30 cellular contexts compared by ENCODE assay signal in the genomic region with DNA sequence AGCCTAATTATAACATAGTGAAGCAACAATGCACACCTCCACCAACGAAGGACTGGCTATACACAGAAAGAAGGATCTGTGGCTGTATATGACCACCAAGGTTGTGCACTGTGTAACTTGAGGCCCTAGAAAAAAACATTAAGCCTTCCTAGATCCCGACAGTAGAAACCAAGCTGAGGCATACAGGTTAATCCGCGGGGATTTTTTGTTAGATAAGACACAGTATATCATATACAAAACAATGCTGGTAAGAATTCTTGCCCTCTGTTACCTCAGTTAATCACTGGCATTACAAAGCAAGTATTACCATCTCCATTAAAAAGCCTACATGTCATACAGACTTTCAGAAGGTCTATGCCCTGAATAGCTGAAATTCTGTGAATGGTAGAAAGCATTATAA.
"Had no signal": no experiment of that assay in that cellular context is flagged by ENCODE, and none has a peak within 500 bp of the region (broad histone marks: within the 10 kb centered on the region; RNA-seq: fewer than 3 reads in every experiment).

No MANE protein-coding gene starts in this region.

- H3K9me3 ChIP-seq: adrenal gland, ascending aorta, colonic mucosa, esophagus squamous epithelium, left ventricle myocardium inferior, ovary, right lobe of liver, stomach, tibial artery had no signal

- H3K4me3 ChIP-seq: adrenal gland, ascending aorta, cardiac muscle cell, colonic mucosa, esophagus squamous epithelium, heart right ventricle, left ventricle myocardium inferior, lung, ovary, right lobe of liver, stomach, tibial artery had no signal

- DNase-seq: activated CD4-positive, alpha-beta memory T cell treated with anti-CD3 and anti-CD28 coated beads for 36 hours; activated CD4-positive, alpha-beta T cell treated with anti-CD3 and anti-CD28 coated beads, Interleukin-2, amount 10 ng/mL, durations not matched to agents 24 days and 14 days; activated CD4-positive, CD25-positive, alpha-beta regulatory T cell treated with anti-CD3 and anti-CD28 coated beads, Interleukin-2, amount 50 U/mL, for 72 hours; activated CD8-positive, alpha-beta memory T cell treated with anti-CD3 and anti-CD28 coated beads, Interleukin-2, amount 50 U/mL, for 4 hours; activated effector memory CD4-positive, alpha-beta T cell treated with anti-CD3 and anti-CD28 coated beads, Interleukin-2, amount 50 U/mL, for 16 hours; activated naive CD4-positive, alpha-beta T cell treated with anti-CD3 and anti-CD28 coated beads for 36 hours; activated naive CD8-positive, alpha-beta T cell treated with anti-CD3 and anti-CD28 coated beads for 36 hours; activated T-cell treated with anti-CD3 and anti-CD28 coated beads, Interleukin-2, amount 50 U/mL, for 1 hour; adrenal gland; cerebellar nuclear complex; colonic mucosa; effector CD8-positive, alpha-beta T cell; esophagus squamous epithelium; foreskin melanocyte; heart right ventricle; kidney glomerular epithelial cell; left ventricle myocardium inferior; naive B cell; nephron progenitor cell; ovary; right lobe of liver; stimulated activated CD4-positive, alpha-beta T cell treated with anti-CD3 and anti-CD28 coated beads, Interleukin-4, amount 100 ng/mL, for 24 hours; stomach; tibial artery; WERI-Rb-1 had no signal

- H3K27me3 ChIP-seq: adrenal gland, ascending aorta, cardiac muscle cell, colonic mucosa, esophagus squamous epithelium, heart right ventricle, ovary, right lobe of liver, stomach, tibial artery had no signal

- H3K36me3 ChIP-seq: adrenal gland, ascending aorta, cardiac muscle cell, colonic mucosa, esophagus squamous epithelium, heart right ventricle, left ventricle myocardium inferior, ovary, right lobe of liver, stomach, tibial artery, WERI-Rb-1 had no signal

- H3K4me1 ChIP-seq: adrenal gland, ascending aorta, colonic mucosa, esophagus squamous epithelium, heart right ventricle, left ventricle myocardium inferior, right lobe of liver, stomach, tibial artery had no signal

- ATAC-seq: heart right ventricle; right lobe of liver; stimulated activated memory B cell treated with anti-CD40 and anti-IgM and Interleukin-4, amounts not matched to agents 10 μg/mL and 1 μg/mL and 100 μg/mL, for 72 hours had no signal

- H3K27ac ChIP-seq: adrenal gland, ascending aorta, cardiac muscle cell, colonic mucosa, epithelial cell of prostate, esophagus squamous epithelium, heart right ventricle, left ventricle myocardium inferior, ovary, right lobe of liver, stomach, tibial artery, WERI-Rb-1 had no signal
